Comparison of ENCODE assay signal across 8 cellular contexts in genomic region chr1:173112129-173112528, GRCh38.
DNase-seq lines count a peak whose midpoint lies in the region; ATAC-seq and TF ChIP-seq lines count a peak whose summit lies in the region.

No MANE protein-coding gene starts in this region.

- TF ChIP-seq CTCF in fibroblast of the aortic adventitia (IDR thresholded peaks at IDR 0.05; ENCODE audit: insufficient read depth, low read length) (no peak), sigmoid colon (IDR thresholded peaks at IDR 0.05) (no peak)

- no peaks in the 10 kb centered on the region for H3K9me3 ChIP-seq in GM23248 (ENCODE audit: low read depth)
- no peaks in the 10 kb centered on the region for H3K9me3 ChIP-seq in Karpas-422 (ENCODE audit: low read length)
- H3K9me3 ChIP-seq in sigmoid colon = no peaks in the 10 kb centered on the region

- DNase-seq in GM23248 (peak; percentile 42), Karpas-422 (peak; percentile 59), fibroblast of the aortic adventitia (ENCODE audit: low read depth) (peak; percentile 47), sigmoid colon (no peak), SW480 (ENCODE audit: low spot score) (no peak), posterior cingulate gyrus (no peak)

- H3K27me3 ChIP-seq in GM23248 (replicated peaks; ENCODE audit: insufficient read depth) = no peaks in the 10 kb centered on the region
- H3K27me3 ChIP-seq in Karpas-422 (ENCODE audit: low read length) = no peaks in the 10 kb centered on the region
- H3K27me3 ChIP-seq in sigmoid colon = no peaks in the 10 kb centered on the region

- TF ChIP-seq EP300 in sigmoid colon (IDR thresholded peaks at IDR 0.05) = no peak

- H3K4me3 ChIP-seq in GM23248 = no peak overlapping the region
- no peak overlapping the region for H3K4me3 ChIP-seq in Karpas-422 (ENCODE audit: low read length)
- H3K4me3 ChIP-seq in fibroblast of the aortic adventitia (ENCODE audit: low read depth, low read length) = no peak overlapping the region
- no peak overlapping the region for H3K4me3 ChIP-seq in sigmoid colon

- peaks cover 6% of the 10 kb centered on the region; the same call in 1 of the 2 replicates for H3F3A ChIP-seq in GM23248 (ENCODE audit: insufficient read depth)

- TF ChIP-seq POLR2A in GM18505 (IDR thresholded peaks at IDR 0.05; ENCODE audit: borderline replicate concordance, extremely low read depth, insufficient read depth, insufficient read length) = no peak
- no peak for TF ChIP-seq POLR2A in sigmoid colon (IDR thresholded peaks at IDR 0.05)

- peaks cover 16% of the 10 kb centered on the region for H3K4me1 ChIP-seq in GM23248 (ENCODE audit: insufficient read depth)
- peaks cover 6% of the 10 kb centered on the region for H3K4me1 ChIP-seq in Karpas-422 (ENCODE audit: low read length)
- H3K4me1 ChIP-seq in sigmoid colon = no peaks in the 10 kb centered on the region

- H3K27ac ChIP-seq in GM23248 (no peak overlapping the region), Karpas-422 (ENCODE audit: low read length) (no peak overlapping the region), sigmoid colon (no peak overlapping the region)

- peak; percentile 90 for ATAC-seq in GM18505 (IDR thresholded peaks at IDR 0.05; ENCODE audit: unreplicated experiment)
- ATAC-seq in activated CD4-positive, CD25-positive, alpha-beta regulatory T cell treated with anti-CD3 and anti-CD28 coated beads, Interleukin-2, amount 50 U/mL, for 24 hours = no peak

- H3K9me2 ChIP-seq in GM23248 (ENCODE audit: insufficient read depth) (no peaks in the 10 kb centered on the region), Karpas-422 (replicated peaks; ENCODE audit: insufficient read depth, low read length) (no peaks in the 10 kb centered on the region)

- H3K4me2 ChIP-seq in GM23248 (ENCODE audit: unreplicated experiment) (no peak overlapping the region), Karpas-422 (ENCODE audit: low read depth, low read length, poor library complexity, severe bottlenecking) (no peak overlapping the region)

- H3K36me3 ChIP-seq in GM23248 (ENCODE audit: low read depth) (no peaks in the 10 kb centered on the region), Karpas-422 (ENCODE audit: insufficient read depth, low read length) (no peaks in the 10 kb centered on the region), sigmoid colon (no peaks in the 10 kb centered on the region)

- H4K20me1 ChIP-seq in GM23248 (ENCODE audit: insufficient read depth) = no peaks in the 10 kb centered on the region
- H4K20me1 ChIP-seq in Karpas-422 (ENCODE audit: insufficient read depth, low read depth, low read length) = no peaks in the 10 kb centered on the region

- in situ Hi-C loops in GM23248 (cut with MboI) = no loop called here

- H2AFZ ChIP-seq in GM23248 (no peak overlapping the region), Karpas-422 (ENCODE audit: low read length) (no peak overlapping the region)

- H3K9ac ChIP-seq in GM23248 = no peak overlapping the region
- no peak overlapping the region for H3K9ac ChIP-seq in Karpas-422 (ENCODE audit: low read length)

- intact Hi-C loops in sigmoid colon (cut with DNase I) (no loop called here), posterior cingulate gyrus (cut with DNase I) (no loop called here)

- H3K79me2 ChIP-seq in GM23248 (ENCODE audit: insufficient read depth) = no peaks in the 10 kb centered on the region
- no peaks in the 10 kb centered on the region for H3K79me2 ChIP-seq in Karpas-422 (ENCODE audit: low read length)

Comparison
In these comparisons a context has a peak if more than half of its experiments do, and no peak if none do; other contexts are left out.
1. DNase-seq: peak in GM23248 (single experiment), Karpas-422 (single experiment) and fibroblast of the aortic adventitia (single experiment); none in sigmoid colon (single experiment), SW480 (single experiment) and posterior cingulate gyrus (0 of 10).